Comparison of ENCODE assay signal across 8 cellular contexts in genomic region chr16:17914168-17914567, GRCh38.
"Had no signal": no experiment of that assay in that cellular context is flagged by ENCODE, and none has a peak within 500 bp of the region (broad histone marks: within the 10 kb centered on the region; RNA-seq: fewer than 3 reads in every experiment).

No MANE protein-coding gene starts in this region.

- H3K4me3 ChIP-seq: GM12878 had no signal

- DNase-seq: GDM1, GF-D8 had no signal

- ATAC-seq: GM12878 had no signal

- FAIRE-seq: G401.6, GM12878, GM12891, GM12892, GM18507, GM19239 had no signal
